In genomic region chr3:172946061-172946460, GRCh38 we compare ENCODE assay signal across 20 cellular contexts.
"Had no signal": no experiment of that assay in that cellular context is flagged by ENCODE, and none has a peak within 500 bp of the region (broad histone marks: within the 10 kb centered on the region; RNA-seq: fewer than 3 reads in every experiment).

No MANE protein-coding gene starts in this region.

- H3K4me3 ChIP-seq: SJSA1 had no signal

- H3K9me3 ChIP-seq: SJSA1 had no signal

- DNase-seq: activated CD4-positive, alpha-beta T cell treated with anti-CD3 and anti-CD28 coated beads for 48 hours; activated CD4-positive, alpha-beta T cell treated with anti-CD3 and anti-CD28 coated beads, Interleukin-2, amount 50 U/mL, for 4 hours; activated CD4-positive, CD25-positive, alpha-beta regulatory T cell treated with anti-CD3 and anti-CD28 coated beads, Interleukin-2, amount 50 U/mL, for 72 hours; activated CD8-positive, alpha-beta memory T cell treated with anti-CD3 and anti-CD28 coated beads, Interleukin-2, amount 50 U/mL, for 48 hours; activated CD8-positive, alpha-beta T cell treated with anti-CD3 and anti-CD28 coated beads, Interleukin-2, amount 10 ng/mL, durations not matched to agents 7 days and 5 days; activated effector memory CD4-positive, alpha-beta T cell treated with Interleukin-2 at 50 U/mL for 16 hours; activated naive CD4-positive, alpha-beta T cell; activated T-cell treated with anti-CD3 and anti-CD28 coated beads, Interleukin-2, amount 50 U/mL, for 1 hour; aorta; NCI-H1105 treated with DMSO at 0.1 percent for 48 hours; NCI-H1436 treated with DMSO at 0.1 percent for 48 hours; NCI-H187; NCI-H2171; NCI-H345; NCI-H510A; NCI-H526 treated with DMSO at 0.1 percent for 48 hours; NCI-H82; SHP77 had no signal

- H3K4me1 ChIP-seq: SJSA1 had no signal

- H3K27me3 ChIP-seq: SJSA1 had no signal

- H3K27ac ChIP-seq: KMS-11, SJSA1 had no signal

- H3K36me3 ChIP-seq: SJSA1 had no signal
